Comparison of ENCODE assay signal across 16 cellular contexts in genomic region chr2:235343869-235344268, GRCh38.
DNase-seq lines count a peak whose midpoint lies in the region; ATAC-seq, FAIRE-seq and TF ChIP-seq lines count a peak whose summit lies in the region.
"Had no signal": no experiment of that assay in that cellular context is flagged by ENCODE, and none has a peak within 500 bp of the region (broad histone marks: within the 10 kb centered on the region; RNA-seq: fewer than 3 reads in every experiment).

No MANE protein-coding gene starts in this region.

- ATAC-seq in HepG2 (no peak), upper lobe of right lung (peak; percentile 67), HG03439 (IDR thresholded peaks at IDR 0.05; ENCODE audit: unreplicated experiment) (no peak)
- ATAC-seq: gastrocnemius medialis; naive thymus-derived CD8-positive, alpha-beta T cell; Panc1 had no signal

- intact Hi-C loops in HepG2 (cut with micrococcal nuclease; ENCODE audit: unreplicated experiment) = no loop called here
- intact Hi-C loops in upper lobe of right lung (cut with DNase I) = no loop called here

- H3K79me2 ChIP-seq in HepG2 (ENCODE audit: insufficient read depth, low read length) = no peaks in the 10 kb centered on the region

- TF ChIP-seq EP300 in HepG2 (IDR thresholded peaks at IDR 0.05; ENCODE audit: low read depth in 2 of 2, low read length in 2 of 2) = no peak
- TF ChIP-seq EP300 in HepG2 (CRISPR knock-in tag; IDR thresholded peaks at IDR 0.05; ENCODE audit: borderline replicate concordance) = no peak

- no peak for FAIRE-seq in HepG2 (lab: Jason Lieb, UNC)

- CTCF ChIA-PET in HepG2 (lab: Yijun Ruan, JAX; ENCODE audit: low intra/inter-chr PET ratio, low total read pairs) = no interaction called here

- no peak overlapping the region for H3K4me3 ChIP-seq in choroid plexus epithelial cell (ENCODE audit: low read depth, low read length)
- no peak overlapping the region for H3K4me3 ChIP-seq in HepG2 (replicated peaks in 1 of 3; ENCODE audit: insufficient read depth in 1 of 3, low read depth in 2 of 3, low read length in 3 of 3)
- no peak overlapping the region for H3K4me3 ChIP-seq in upper lobe of right lung
- H3K4me3 ChIP-seq: gastrocnemius medialis had no signal

- TF ChIP-seq RAD21 in HepG2 (CRISPR knock-in tag; IDR thresholded peaks at IDR 0.05) = no peak

- H4K20me1 ChIP-seq in HepG2 (ENCODE audit: insufficient read depth, low read length) = no peaks in the 10 kb centered on the region

- no peak for TF ChIP-seq POLR2A in HepG2 (IDR thresholded peaks at IDR 0.05; ENCODE audit: insufficient read depth in 1 of 2, low read depth in 2 of 2, low read length in 2 of 2)

- H3K36me3 ChIP-seq in HepG2 (replicated peaks in 1 of 2; ENCODE audit: control insufficient read depth in 1 of 2, insufficient read depth in 2 of 2, low read length in 2 of 2) = no peaks in the 10 kb centered on the region
- no peaks in the 10 kb centered on the region for H3K36me3 ChIP-seq in upper lobe of right lung
- H3K36me3 ChIP-seq: gastrocnemius medialis had no signal

- in situ Hi-C loops in HepG2 (cut with HindIII; ENCODE audit: extremely low pct_ligation_motif_present, low pct_unique_long_range_greater_than_20kb) = no loop called here

- no peak overlapping the region for H2AFZ ChIP-seq in HepG2 (ENCODE audit: low read length)

- no TSS peak for BruUV-seq in HepG2 (replicated peaks; lab: Mats Ljungman, UMichigan)

- H3K27ac ChIP-seq in HepG2 (ENCODE audit: extremely low read length, insufficient read depth, low read length) (no peak overlapping the region), upper lobe of right lung (peak overlapping the region; percentile 24)
- H3K27ac ChIP-seq: gastrocnemius medialis, KMS-11 had no signal

- H3K27me3 ChIP-seq in HepG2 (ENCODE audit: control insufficient read depth in 1 of 2, insufficient read depth in 2 of 2, low read length in 2 of 2) (peaks cover 0 to 28% of the 10 kb centered on the region in 2 experiments; a peak in 3 of 5 replicates), upper lobe of right lung (no peaks in the 10 kb centered on the region)

- POLR2A ChIA-PET in HepG2 (lab: Yijun Ruan, JAX) = no interaction called here

- H3K9me3 ChIP-seq in HepG2 (ENCODE audit: low read length) = no peaks in the 10 kb centered on the region
- H3K9me3 ChIP-seq in upper lobe of right lung = no peaks in the 10 kb centered on the region
- H3K9me3 ChIP-seq: gastrocnemius medialis had no signal

- H3K9ac ChIP-seq in HepG2 (ENCODE audit: insufficient read depth, low read depth, low read length) = no peak overlapping the region
- H3K9ac ChIP-seq: KMS-11 had no signal

- no peak for TF ChIP-seq CTCF in choroid plexus epithelial cell (conservative IDR thresholded peaks at IDR 0.05; ENCODE audit: low read depth, low read length)
- no peak for TF ChIP-seq CTCF in HepG2 (CRISPR knock-in tag; IDR thresholded peaks at IDR 0.05)
- TF ChIP-seq CTCF in upper lobe of right lung (IDR thresholded peaks at IDR 0.05) = no peak

- no peaks in the 10 kb centered on the region for H3K4me1 ChIP-seq in HepG2 (ENCODE audit: insufficient read depth, low read length)
- peaks cover 3% of the 10 kb centered on the region for H3K4me1 ChIP-seq in upper lobe of right lung
- H3K4me1 ChIP-seq: gastrocnemius medialis had no signal

- DNase-seq in NCI-H226 (peak; percentile 51), choroid plexus epithelial cell (ENCODE audit: low read depth) (peak; percentile 44), HepG2 (ENCODE audit: low spot score) (no peak), upper lobe of right lung (no peak), retina (no peak), dermis blood vessel endothelial cell (no peak)
- DNase-seq: activated T-cell treated with anti-CD3 and anti-CD28 coated beads, Interleukin-2, amount 50 U/mL, for 1 hour; DMS53; gastrocnemius medialis; naive thymus-derived CD8-positive, alpha-beta T cell; NCI-H1105 treated with DMSO at 0.1 percent for 48 hours; NCI-H2171 treated with DMSO at 0.1 percent for 48 hours; stimulated activated CD4-positive, alpha-beta T cell treated with anti-CD3 and anti-CD28 coated beads, Interleukin-1b, Interleukin-23, amount 100 ng/mL, for 48 hours had no signal

- WGBS in HepG2 (ENCODE audit: low lambda C conversion rate) = 28% methylated on average over 10 of the region's 10 CpGs

- no peak overlapping the region for H3K4me2 ChIP-seq in HepG2 (ENCODE audit: low read depth, low read length)
- H3K4me2 ChIP-seq: KMS-11 had no signal

TF ChIP-seq in HepG2, 621 proteins besides CTCF, POLR2A, EP300 and RAD21:
- TF ChIP-seq IKZF1 (IDR thresholded peaks at IDR 0.05) = 0 out of 2 replicates have a peak, but pooled peaks have one; percentile 89
- no peak for TF ChIP-seq ATF7 (IDR thresholded peaks at IDR 0.05)
- TF ChIP-seq ATF7 (CRISPR knock-in tag; IDR thresholded peaks at IDR 0.05) = no peak
- TF ChIP-seq STAG1 (CRISPR knock-in tag; IDR thresholded peaks at IDR 0.05) = no peak
- no peak for TF ChIP-seq IKZF4 (CRISPR knock-in tag; IDR thresholded peaks at IDR 0.05; ENCODE audit: borderline replicate concordance, low read depth, not compliant biosample characterization)
- TF ChIP-seq HHEX (CRISPR knock-in tag; IDR thresholded peaks at IDR 0.05) = no peak
- no peak for TF ChIP-seq ZNF580 (CRISPR knock-in tag; IDR thresholded peaks at IDR 0.05; ENCODE audit: borderline replicate concordance, low read depth)
- 0 out of 2 replicates have a peak, but pooled peaks have one; percentile 29 for TF ChIP-seq TRIM22 (IDR thresholded peaks at IDR 0.05)
- TF ChIP-seq ZNF660 (CRISPR knock-in tag; IDR thresholded peaks at IDR 0.05; ENCODE audit: borderline replicate concordance, low read depth) = no peak
- TF ChIP-seq FOXP4 (CRISPR knock-in tag; IDR thresholded peaks at IDR 0.05) = no peak

Comparison
In these comparisons a context has a peak if more than half of its experiments do, and no peak if none do; other contexts are left out.
1. DNase-seq: peak in NCI-H226 (single experiment) and choroid plexus epithelial cell (single experiment); none in HepG2 (single experiment), upper lobe of right lung (single experiment), retina (single experiment) and dermis blood vessel endothelial cell (single experiment).